ENCODE assay signal across 9 cellular contexts in the genomic region with DNA sequence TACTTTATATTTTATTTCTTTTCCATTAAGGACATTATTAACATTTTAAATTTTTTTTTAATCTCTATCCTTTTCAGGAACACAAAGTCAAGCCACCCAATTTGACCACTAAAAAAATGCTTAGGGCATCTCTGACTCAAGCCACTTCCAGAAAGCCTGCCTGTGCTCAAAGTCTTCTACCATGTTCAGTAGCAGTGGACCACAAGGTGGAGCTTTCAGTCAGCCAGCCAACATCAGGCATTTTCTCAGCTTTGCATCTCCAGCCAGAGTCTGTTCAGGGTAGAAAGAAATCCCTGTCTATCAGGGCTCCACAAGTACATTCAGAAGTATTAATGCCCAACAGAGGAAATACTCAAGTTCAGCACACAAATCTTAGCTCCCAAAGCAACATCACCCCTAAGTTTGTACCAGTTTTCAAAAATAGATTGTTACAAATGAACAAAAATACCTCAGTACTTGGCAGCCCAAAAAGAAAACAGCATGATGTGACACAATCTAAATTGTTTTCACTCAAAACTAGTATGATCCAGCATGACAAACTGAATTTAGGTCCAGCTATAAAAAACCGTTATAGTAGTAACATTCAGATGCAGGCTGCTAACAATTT. TPM values are rescaled to one million over a fixed set of nuclear protein-coding genes. Genes with fewer than 3 reads are reported as not detected.
A peak's percentile ranks its signal among the peaks of the same experiment; 100 is the strongest.
DNase-seq lines count a peak whose midpoint lies in the region; ATAC-seq and TF ChIP-seq lines count a peak whose summit lies in the region.
"Had no signal": no experiment of that assay in that cellular context is flagged by ENCODE, and none has a peak within 500 bp of the region (broad histone marks: within the 10 kb centered on the region; RNA-seq: fewer than 3 reads in every experiment).

No MANE protein-coding gene starts in this region.

- TF ChIP-seq CTCF in BJ (IDR thresholded peaks at IDR 0.05; ENCODE audit: insufficient read depth, low read depth, low read length) (peak; percentile 79), fibroblast of the aortic adventitia (IDR thresholded peaks at IDR 0.05; ENCODE audit: insufficient read depth, low read length) (peak; percentile 88)

- H3K27me3 Mint-ChIP-seq in activated T-helper 1 cell treated with anti-CD3 and anti-CD28 coated beads, Interleukin-12 subunit alpha, Interleukin-12 subunit beta, Interleukin-2, Interleukin-4 antibody, amounts not matched to agents 30 ng/mL and 10 ng/mL and 1 ng/mL, durations not matched to agents 14 hours and 24 hours and 36 hours (ENCODE audit: insufficient read depth), result peaks cover 18% of the 10 kb centered on the region
- H3K27me3 Mint-ChIP-seq: IgD-negative memory B cell had no signal

- intact Hi-C loops in activated T-helper 1 cell treated with anti-CD3 and anti-CD28 coated beads, Interleukin-12 subunit alpha, Interleukin-12 subunit beta, Interleukin-2, Interleukin-4 antibody, amounts not matched to agents 30 ng/mL and 10 ng/mL and 1 ng/mL, durations not matched to agents 14 hours and 24 hours and 36 hours (cut with micrococcal nuclease), result loop anchor here (1.0 kb wide), 2 partner anchors 140 to 199 kb away; no protein-coding TSS in a partner anchor

- peaks cover 23% of the 10 kb centered on the region for H3K4me1 Mint-ChIP-seq in activated T-helper 1 cell treated with anti-CD3 and anti-CD28 coated beads, Interleukin-12 subunit alpha, Interleukin-12 subunit beta, Interleukin-2, Interleukin-4 antibody, amounts not matched to agents 30 ng/mL and 10 ng/mL and 1 ng/mL, durations not matched to agents 14 hours and 24 hours and 36 hours (ENCODE audit: low read depth)

- H3K27me3 ChIP-seq in BJ (ENCODE audit: control insufficient read depth, insufficient read depth, low read length), result peaks cover 2% of the 10 kb centered on the region; the same call in 1 of the 2 replicates

- no peaks in the 10 kb centered on the region for H3K36me3 Mint-ChIP-seq in activated T-helper 1 cell treated with anti-CD3 and anti-CD28 coated beads, Interleukin-12 subunit alpha, Interleukin-12 subunit beta, Interleukin-2, Interleukin-4 antibody, amounts not matched to agents 30 ng/mL and 10 ng/mL and 1 ng/mL, durations not matched to agents 14 hours and 24 hours and 36 hours (ENCODE audit: low read depth)
- H3K36me3 Mint-ChIP-seq: IgD-negative memory B cell had no signal

- H3K27ac Mint-ChIP-seq in activated T-helper 1 cell treated with anti-CD3 and anti-CD28 coated beads, Interleukin-12 subunit alpha, Interleukin-12 subunit beta, Interleukin-2, Interleukin-4 antibody, amounts not matched to agents 30 ng/mL and 10 ng/mL and 1 ng/mL, durations not matched to agents 14 hours and 24 hours and 36 hours, result no peak overlapping the region

- H3K4me3 Mint-ChIP-seq in activated T-helper 1 cell treated with anti-CD3 and anti-CD28 coated beads, Interleukin-12 subunit alpha, Interleukin-12 subunit beta, Interleukin-2, Interleukin-4 antibody, amounts not matched to agents 30 ng/mL and 10 ng/mL and 1 ng/mL, durations not matched to agents 14 hours and 24 hours and 36 hours, result no peak overlapping the region
- H3K4me3 Mint-ChIP-seq: IgD-negative memory B cell had no signal

- H3K36me3 ChIP-seq in BJ (ENCODE audit: control insufficient read depth, insufficient read depth, low read length), result no peaks in the 10 kb centered on the region

- DNase-seq in BJ (ENCODE audit: low read depth) (no peak), NOMO-1 treated with dmso at 0.1 percent for 144 hours (lab: John Stamatoyannopoulos, UW; ENCODE audit: unreplicated experiment) (peak; percentile 36), fibroblast of the aortic adventitia (ENCODE audit: low read depth) (peak; percentile 87), non-pigmented ciliary epithelial cell (ENCODE audit: low read depth) (peak; percentile 35)
- peak; percentile 22 for DNase-seq in activated T-helper 1 cell treated with anti-CD3 and anti-CD28 coated beads, Interleukin-12 subunit alpha, Interleukin-12 subunit beta, Interleukin-2, Interleukin-4 antibody, amounts not matched to agents 30 ng/mL and 10 ng/mL and 1 ng/mL, durations not matched to agents 14 hours and 24 hours and 36 hours (ENCODE audit: low spot score)

- H3K9me3 Mint-ChIP-seq in activated T-helper 1 cell treated with anti-CD3 and anti-CD28 coated beads, Interleukin-12 subunit alpha, Interleukin-12 subunit beta, Interleukin-2, Interleukin-4 antibody, amounts not matched to agents 30 ng/mL and 10 ng/mL and 1 ng/mL, durations not matched to agents 14 hours and 24 hours and 36 hours, result no peaks in the 10 kb centered on the region
- H3K9me3 Mint-ChIP-seq: IgD-negative memory B cell had no signal

- POLR2A ChIA-PET in BJ (lab: Charles Lee), result no interaction called here

- CTCF ChIA-PET in BJ (lab: Yijun Ruan, JAX), result interaction anchor here (0.6 to 4.6 kb wide), 25 partner anchors 11 to 246 kb away, joined by 3 to 94 read pairs (median 5); a partner anchor contains a TSS

- H3K4me3 ChIP-seq in BJ (ENCODE audit: low read depth, low read length) (no peak overlapping the region), fibroblast of the aortic adventitia (ENCODE audit: low read depth, low read length) (no peak overlapping the region)

- ATAC-seq in GM18858 (IDR thresholded peaks at IDR 0.05; ENCODE audit: unreplicated experiment) (peak; percentile 59), HG03565 (IDR thresholded peaks at IDR 0.05; ENCODE audit: unreplicated experiment) (peak; percentile 63), GM19324 (IDR thresholded peaks at IDR 0.05; ENCODE audit: low FRiP score, unreplicated experiment) (no peak)

RNA-seq across cellular contexts. Expression of a gene that starts 37.6 kb away (rescaled TPM):
- not detected in 2 replicates for polyA plus RNA-seq in BJ (2011; rRNA removed)
- not detected in 2 replicates for polyA minus RNA-seq in BJ (2011; rRNA and poly(A)+ RNA removed)
- not detected in 2 replicates for total RNA-seq in activated T-helper 1 cell treated with anti-CD3 and anti-CD28 coated beads, Interleukin-12 subunit alpha, Interleukin-12 subunit beta, Interleukin-2, Interleukin-4 antibody, amounts not matched to agents 30 ng/mL and 10 ng/mL and 1 ng/mL, durations not matched to agents 14 hours and 24 hours and 36 hours
- not detected in 2 replicates for total RNA-seq in fibroblast of the aortic adventitia (ENCODE audit: low replicate concordance)
- polyA plus RNA-seq: IgD-negative memory B cell had no signal
